Comparison of ENCODE assay signal across 27 cellular contexts in genomic region chr15:69830425-69830824, GRCh38.
"Had no signal": no experiment of that assay in that cellular context is flagged by ENCODE, and none has a peak within 500 bp of the region (broad histone marks: within the 10 kb centered on the region; RNA-seq: fewer than 3 reads in every experiment).

No MANE protein-coding gene starts in this region.

- H3K27me3 Mint-ChIP-seq: activated T-cell treated with anti-CD3 and anti-CD28 coated beads, Interleukin-2, amount 50 U/mL, for 24 hours had no signal

- H3K4me3 Mint-ChIP-seq: activated B cell treated with CpG ODN at 0.5 μM for 24 hours; activated CD4-positive, alpha-beta T cell treated with anti-CD3 and anti-CD28 coated beads, Interleukin-2, amount 10 ng/mL, durations not matched to agents 24 days and 14 days; activated CD8-positive, alpha-beta memory T cell treated with anti-CD3 and anti-CD28 coated beads, Interleukin-2, amount 10 ng/mL, durations not matched to agents 7 days and 5 days; activated naive CD8-positive, alpha-beta T cell treated with anti-CD3 and anti-CD28 coated beads, Interleukin-2, amount 50 U/mL, for 24 hours; activated T-cell treated with anti-CD3 and anti-CD28 coated beads, Interleukin-2, amount 50 U/mL, for 24 hours; T-cell had no signal

- H3K36me3 Mint-ChIP-seq: activated CD8-positive, alpha-beta memory T cell treated with anti-CD3 and anti-CD28 coated beads, Interleukin-2, amount 10 ng/mL, durations not matched to agents 7 days and 5 days; activated naive CD4-positive, alpha-beta T cell treated with anti-CD3 and anti-CD28 coated beads, Interleukin-2, amount 50 U/mL, for 72 hours; T-cell had no signal

- H3K27ac Mint-ChIP-seq: activated B cell treated with CpG ODN at 0.5 μM for 24 hours; activated CD4-positive, alpha-beta T cell treated with anti-CD3 and anti-CD28 coated beads, Interleukin-2, amount 10 ng/mL, durations not matched to agents 24 days and 14 days; activated CD8-positive, alpha-beta memory T cell treated with anti-CD3 and anti-CD28 coated beads, Interleukin-2, amount 10 ng/mL, durations not matched to agents 7 days and 5 days; activated naive CD4-positive, alpha-beta T cell treated with anti-CD3 and anti-CD28 coated beads, Interleukin-2, amount 50 U/mL, for 72 hours; activated naive CD8-positive, alpha-beta T cell treated with anti-CD3 and anti-CD28 coated beads, Interleukin-2, amount 50 U/mL, for 24 hours; activated T-cell treated with anti-CD3 and anti-CD28 coated beads, Interleukin-2, amount 50 U/mL, for 24 hours; T-cell had no signal

- H3K27me3 ChIP-seq: ascending aorta, body of pancreas had no signal

- H3K9me3 Mint-ChIP-seq: activated B cell treated with CpG ODN at 0.5 μM for 24 hours; activated CD4-positive, alpha-beta T cell treated with anti-CD3 and anti-CD28 coated beads, Interleukin-2, amount 10 ng/mL, durations not matched to agents 24 days and 14 days; activated naive CD4-positive, alpha-beta T cell treated with anti-CD3 and anti-CD28 coated beads, Interleukin-2, amount 50 U/mL, for 72 hours; activated naive CD8-positive, alpha-beta T cell treated with anti-CD3 and anti-CD28 coated beads, Interleukin-2, amount 50 U/mL, for 24 hours; activated T-cell treated with anti-CD3 and anti-CD28 coated beads, Interleukin-2, amount 50 U/mL, for 24 hours; T-cell had no signal

- H3K27ac ChIP-seq: ascending aorta, body of pancreas, SK-N-MC had no signal

- H3K4me1 ChIP-seq: ascending aorta, body of pancreas had no signal

- ATAC-seq: activated CD8-positive, alpha-beta memory T cell treated with anti-CD3 and anti-CD28 coated beads, Interleukin-2, amount 10 ng/mL, durations not matched to agents 7 days and 5 days; activated naive CD4-positive, alpha-beta T cell treated with anti-CD3 and anti-CD28 coated beads, Interleukin-2, amount 50 U/mL, for 72 hours; activated naive CD8-positive, alpha-beta T cell treated with anti-CD3 and anti-CD28 coated beads, Interleukin-2, amount 50 U/mL, for 24 hours; body of pancreas; Right ventricle myocardium inferior; T-cell had no signal

- H3K4me3 ChIP-seq: ascending aorta, body of pancreas, SK-N-MC had no signal

- DNase-seq: activated B cell treated with CpG ODN at 0.5 μM for 24 hours; activated CD4-positive, alpha-beta T cell treated with anti-CD3 and anti-CD28 coated beads for 1 hour; activated CD4-positive, alpha-beta T cell treated with anti-CD3 and anti-CD28 coated beads, Interleukin-2, amount 10 ng/mL, durations not matched to agents 24 days and 14 days; activated CD4-positive, alpha-beta T cell treated with anti-CD3 and anti-CD28 coated beads, Interleukin-2, amount 50 U/mL, for 48 hours; activated CD8-positive, alpha-beta memory T cell treated with anti-CD3 and anti-CD28 coated beads, Interleukin-2, amount 10 ng/mL, durations not matched to agents 7 days and 5 days; activated effector memory CD4-positive, alpha-beta T cell treated with anti-CD3 and anti-CD28 coated beads, Interleukin-2, amount 50 U/mL, for 16 hours; activated naive CD4-positive, alpha-beta T cell treated with Interleukin-2 at 50 U/mL for 16 hours; activated naive CD8-positive, alpha-beta T cell treated with anti-CD3 and anti-CD28 coated beads, Interleukin-2, amount 50 U/mL, for 24 hours; activated T-cell treated with anti-CD3 and anti-CD28 coated beads, Interleukin-2, amount 50 U/mL, for 24 hours; amniotic stem cell; body of pancreas; central memory CD4-positive, alpha-beta T cell; Karpas-422; MM.1S; NCI-H1105 treated with DMSO at 0.1 percent for 48 hours; NCI-H1436 treated with DMSO at 0.1 percent for 48 hours; NCI-H187; NCI-H446; NCI-H526 treated with DMSO at 0.1 percent for 48 hours; NCI-H82; T-cell; T-helper 2 cell; T1000 had no signal

- H3K4me1 Mint-ChIP-seq: activated B cell treated with CpG ODN at 0.5 μM for 24 hours; activated CD4-positive, alpha-beta T cell treated with anti-CD3 and anti-CD28 coated beads, Interleukin-2, amount 10 ng/mL, durations not matched to agents 24 days and 14 days; activated CD8-positive, alpha-beta memory T cell treated with anti-CD3 and anti-CD28 coated beads, Interleukin-2, amount 10 ng/mL, durations not matched to agents 7 days and 5 days; activated naive CD8-positive, alpha-beta T cell treated with anti-CD3 and anti-CD28 coated beads, Interleukin-2, amount 50 U/mL, for 24 hours; T-cell had no signal

- H3K9me3 ChIP-seq: ascending aorta, body of pancreas had no signal

- H3K36me3 ChIP-seq: ascending aorta had no signal
